9 cellular contexts compared by ENCODE assay signal in the genomic region with DNA sequence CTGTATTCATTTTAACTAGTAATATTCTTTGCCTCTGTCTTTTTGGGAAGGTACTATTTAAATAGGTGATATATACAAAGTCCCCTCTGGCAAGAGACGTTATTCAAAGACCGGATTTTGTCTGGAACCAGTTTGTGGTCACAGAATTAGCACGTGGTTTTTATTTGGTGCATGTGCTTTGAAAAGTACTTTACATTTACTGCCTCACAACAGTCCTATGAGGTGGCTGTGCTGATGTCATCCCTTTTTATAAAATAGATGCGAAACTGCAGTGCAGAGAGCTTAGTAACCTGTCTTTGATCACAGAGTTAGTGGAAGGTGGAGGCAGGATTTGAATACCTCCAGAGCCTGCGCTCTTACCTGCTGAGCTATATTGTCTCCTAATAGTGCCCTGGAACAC. TPM values are rescaled to one million over a fixed set of nuclear protein-coding genes. Genes with fewer than 3 reads are reported as not detected.
DNase-seq lines count a peak whose midpoint lies in the region; ATAC-seq and TF ChIP-seq lines count a peak whose summit lies in the region.
"Had no signal": no experiment of that assay in that cellular context is flagged by ENCODE, and none has a peak within 500 bp of the region (broad histone marks: within the 10 kb centered on the region; RNA-seq: fewer than 3 reads in every experiment).

No MANE protein-coding gene starts in this region.

- TF ChIP-seq CTCF in DND-41 (IDR thresholded peaks at IDR 0.05; ENCODE audit: borderline replicate concordance, extremely low read depth, low read length, poor library complexity, severe bottlenecking) (no peak), prostate gland (IDR thresholded peaks at IDR 0.05) (no peak), body of pancreas (IDR thresholded peaks at IDR 0.05) (no peak)

- no peak overlapping the region for H2AFZ ChIP-seq in DND-41 (ENCODE audit: low read depth, low read length)

- H3K79me2 ChIP-seq in DND-41 (ENCODE audit: insufficient read depth, low read length), result peaks cover 80% of the 10 kb centered on the region

- peak overlapping the region; percentile 15; the same call in 1 of the 2 replicates for H3K4me2 ChIP-seq in DND-41 (ENCODE audit: insufficient read depth, low read length)

- TF ChIP-seq POLR2A in prostate gland (IDR thresholded peaks at IDR 0.05) (no peak), body of pancreas (IDR thresholded peaks at IDR 0.05) (no peak)

- H3K4me1 ChIP-seq in DND-41 (ENCODE audit: insufficient read depth, low read length), result peaks cover 53% of the 10 kb centered on the region
- peaks cover 2% of the 10 kb centered on the region for H3K4me1 ChIP-seq in prostate gland (replicated peaks)
- H3K4me1 ChIP-seq in body of pancreas, result peaks cover 50% of the 10 kb centered on the region

- H3K4me1 Mint-ChIP-seq in activated T-helper 2 cell treated with anti-CD3 and anti-CD28 coated beads, Interferon-gamma antibody, Interleukin-2, Interleukin-4, amounts not matched to agents 10 μg/mL and 5 μg/mL and 100 μg/mL, durations not matched to agents 14 hours and 24 hours and 36 hours (ENCODE audit: low read depth), result peaks cover 72% of the 10 kb centered on the region

- H3K4me3 Mint-ChIP-seq in activated T-helper 2 cell treated with anti-CD3 and anti-CD28 coated beads, Interferon-gamma antibody, Interleukin-2, Interleukin-4, amounts not matched to agents 10 μg/mL and 5 μg/mL and 100 μg/mL, durations not matched to agents 14 hours and 24 hours and 36 hours (ENCODE audit: low read depth), result peak overlapping the region; percentile 28

- H3K9me3 ChIP-seq in DND-41 (ENCODE audit: insufficient read depth, low read length, severe bottlenecking) (no peaks in the 10 kb centered on the region), prostate gland (no peaks in the 10 kb centered on the region), body of pancreas (no peaks in the 10 kb centered on the region), MG63 (no peaks in the 10 kb centered on the region)

- H3K27ac Mint-ChIP-seq in activated T-helper 2 cell treated with anti-CD3 and anti-CD28 coated beads, Interferon-gamma antibody, Interleukin-2, Interleukin-4, amounts not matched to agents 10 μg/mL and 5 μg/mL and 100 μg/mL, durations not matched to agents 14 hours and 24 hours and 36 hours, result peak overlapping the region; percentile 59

- H3K36me3 Mint-ChIP-seq in activated T-helper 2 cell treated with anti-CD3 and anti-CD28 coated beads, Interferon-gamma antibody, Interleukin-2, Interleukin-4, amounts not matched to agents 10 μg/mL and 5 μg/mL and 100 μg/mL, durations not matched to agents 14 hours and 24 hours and 36 hours (ENCODE audit: low read depth), result peaks cover 6% of the 10 kb centered on the region

- no peak overlapping the region for H3K4me3 ChIP-seq in DND-41 (ENCODE audit: low read depth in 1 of 2, low read length in 2 of 2)
- no peak overlapping the region for H3K4me3 ChIP-seq in prostate gland
- no peak overlapping the region for H3K4me3 ChIP-seq in body of pancreas
- H3K4me3 ChIP-seq in MG63, result no peak overlapping the region

- no peak overlapping the region; the same call in 1 of the 2 replicates for H3K27ac ChIP-seq in DND-41 (ENCODE audit: low read length)
- H3K27ac ChIP-seq in prostate gland, result peak overlapping the region; percentile 1 to 59
- H3K27ac ChIP-seq in body of pancreas, result no peak overlapping the region
- H3K27ac ChIP-seq: HL-60 had no signal

- H3K36me3 ChIP-seq in DND-41 (ENCODE audit: insufficient read depth, low read length) (no peaks in the 10 kb centered on the region), prostate gland (no peaks in the 10 kb centered on the region), body of pancreas (replicated peaks in 1 of 2; ENCODE audit: insufficient read depth in 1 of 2, low read depth in 2 of 2) (no peaks in the 10 kb centered on the region), MG63 (peaks cover 60% of the 10 kb centered on the region)

- WGBS in prostate gland, result 52% methylated on average over 5 of the region's 5 CpGs
- WGBS in body of pancreas, 2 donors, result 79 to 80% methylated on average over 5 of the region's 5 CpGs

- intact Hi-C loops in activated T-helper 2 cell treated with anti-CD3 and anti-CD28 coated beads, Interferon-gamma antibody, Interleukin-2, Interleukin-4, amounts not matched to agents 10 μg/mL and 5 μg/mL and 100 μg/mL, durations not matched to agents 14 hours and 24 hours and 36 hours (cut with micrococcal nuclease), result loop anchor here (5.0 to 10.0 kb wide), 5 partner anchors 166 to 1104 kb away; no protein-coding TSS in a partner anchor
- intact Hi-C loops in prostate gland (cut with DNase I), result no loop called here
- intact Hi-C loops in body of pancreas (cut with DNase I), result no loop called here

- no peaks in the 10 kb centered on the region for H3K27me3 Mint-ChIP-seq in activated T-helper 2 cell treated with anti-CD3 and anti-CD28 coated beads, Interferon-gamma antibody, Interleukin-2, Interleukin-4, amounts not matched to agents 10 μg/mL and 5 μg/mL and 100 μg/mL, durations not matched to agents 14 hours and 24 hours and 36 hours (ENCODE audit: low read depth)

- H3K9me3 Mint-ChIP-seq in activated T-helper 2 cell treated with anti-CD3 and anti-CD28 coated beads, Interferon-gamma antibody, Interleukin-2, Interleukin-4, amounts not matched to agents 10 μg/mL and 5 μg/mL and 100 μg/mL, durations not matched to agents 14 hours and 24 hours and 36 hours, result no peaks in the 10 kb centered on the region

- ATAC-seq in DND-41 (ENCODE audit: insufficient read depth, low read depth) (peak; percentile 46), GM19452 (IDR thresholded peaks at IDR 0.05; ENCODE audit: unreplicated experiment) (peak; percentile 26), HG03442 (IDR thresholded peaks at IDR 0.05; ENCODE audit: unreplicated experiment) (peak; percentile 29), body of pancreas (no peak)

- DNase-seq in DND-41 (peak; percentile 40), prostate gland (ENCODE audit: low spot score) (no peak), body of pancreas (no peak), MG63 (no peak)
- peak; percentile 45 for DNase-seq in activated T-helper 2 cell treated with anti-CD3 and anti-CD28 coated beads, Interferon-gamma antibody, Interleukin-2, Interleukin-4, amounts not matched to agents 10 μg/mL and 5 μg/mL and 100 μg/mL, durations not matched to agents 14 hours and 24 hours and 36 hours (ENCODE audit: low spot score)
- DNase-seq in NK-92 treated with Interleukin-12 subunit alpha and Interleukin-12 subunit beta, amount 100 ng/mL, for 24 hours (lab: John Stamatoyannopoulos, UW), result no peak

- peaks cover 59% of the 10 kb centered on the region for H4K20me1 ChIP-seq in DND-41 (ENCODE audit: insufficient read depth, low read length)

- H3K27me3 ChIP-seq in DND-41 (ENCODE audit: insufficient read depth, low read length, poor library complexity) (no peaks in the 10 kb centered on the region), prostate gland (replicated peaks; ENCODE audit: insufficient read depth) (no peaks in the 10 kb centered on the region), body of pancreas (no peaks in the 10 kb centered on the region), MG63 (no peaks in the 10 kb centered on the region)

- no peak overlapping the region for H3K9ac ChIP-seq in DND-41 (ENCODE audit: low read depth, low read length)

RNA-seq across cellular contexts. Expression of a gene that starts 4.0 kb away (rescaled TPM):
- 42.9 and 48.8 TPM in 2 replicates for total RNA-seq in activated T-helper 2 cell treated with anti-CD3 and anti-CD28 coated beads, Interferon-gamma antibody, Interleukin-2, Interleukin-4, amounts not matched to agents 10 μg/mL and 5 μg/mL and 100 μg/mL, durations not matched to agents 14 hours and 24 hours and 36 hours
- total RNA-seq in prostate gland (10 to 100 TPM; 18.2 to 57.1 TPM), body of pancreas (10 to 100 TPM; 15.0 to 47.5 TPM)
- 139 and 207 TPM in 2 replicates for total RNA-seq in MG63 (2014; rRNA removed; shearing (Covaris generic); ENCODE audit: low replicate concordance)

Comparison
In these comparisons a context has a peak if more than half of its experiments do, and no peak if none do; other contexts are left out.
1. DNase-seq: peak in DND-41 (single experiment) and activated T-helper 2 cell treated with anti-CD3 and anti-CD28 coated beads, Interferon-gamma antibody, Interleukin-2, Interleukin-4, amounts not matched to agents 10 μg/mL and 5 μg/mL and 100 μg/mL, durations not matched to agents 14 hours and 24 hours and 36 hours (single experiment); none in prostate gland (single experiment), body of pancreas (0 of 4), NK-92 treated with Interleukin-12 subunit alpha and Interleukin-12 subunit beta, amount 100 ng/mL, for 24 hours (single experiment) and MG63 (single experiment).
2. H3K27ac ChIP-seq: peak in prostate gland (2 of 2); none in DND-41 (single experiment) and body of pancreas (0 of 4).